In the genomic region with DNA sequence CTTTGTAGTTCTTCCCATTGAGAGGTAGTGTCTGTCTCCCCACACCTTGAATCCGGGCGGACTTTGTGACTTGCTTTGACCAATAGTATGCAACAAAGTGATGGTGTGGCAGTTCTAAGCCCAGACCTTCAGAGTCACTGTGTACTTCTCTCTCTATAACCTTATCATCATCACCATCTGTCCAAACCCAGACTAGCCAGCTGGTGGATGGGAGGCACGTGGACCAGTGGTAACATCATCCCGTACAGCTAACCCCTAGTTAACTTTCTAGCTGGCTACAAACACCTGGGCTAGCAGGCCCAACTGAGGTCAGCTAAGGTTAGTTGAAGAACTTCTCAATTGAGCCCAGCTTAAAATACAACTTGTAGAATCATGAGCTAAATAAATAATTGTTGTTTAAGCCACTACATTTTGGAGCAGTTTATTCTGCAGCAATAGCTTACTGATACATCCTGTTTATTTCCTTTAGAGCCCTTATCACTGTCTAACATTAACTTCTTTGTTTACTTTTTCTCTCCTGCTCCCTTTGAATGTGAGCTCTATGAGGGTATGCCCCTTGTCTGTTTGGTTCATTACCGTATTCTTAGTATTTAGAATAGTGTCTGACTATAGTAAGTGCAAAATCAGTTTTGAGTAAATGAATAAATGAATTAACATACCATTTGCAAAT, we compare ENCODE assay signal across 1 cellular context.
TF ChIP-seq lines count a peak whose summit lies in the region.

No MANE protein-coding gene starts in this region.

TF ChIP-seq in GM12878, 131 proteins besides CTCF, POLR2A, EP300 and RAD21:
- TF ChIP-seq, protein P1, sequence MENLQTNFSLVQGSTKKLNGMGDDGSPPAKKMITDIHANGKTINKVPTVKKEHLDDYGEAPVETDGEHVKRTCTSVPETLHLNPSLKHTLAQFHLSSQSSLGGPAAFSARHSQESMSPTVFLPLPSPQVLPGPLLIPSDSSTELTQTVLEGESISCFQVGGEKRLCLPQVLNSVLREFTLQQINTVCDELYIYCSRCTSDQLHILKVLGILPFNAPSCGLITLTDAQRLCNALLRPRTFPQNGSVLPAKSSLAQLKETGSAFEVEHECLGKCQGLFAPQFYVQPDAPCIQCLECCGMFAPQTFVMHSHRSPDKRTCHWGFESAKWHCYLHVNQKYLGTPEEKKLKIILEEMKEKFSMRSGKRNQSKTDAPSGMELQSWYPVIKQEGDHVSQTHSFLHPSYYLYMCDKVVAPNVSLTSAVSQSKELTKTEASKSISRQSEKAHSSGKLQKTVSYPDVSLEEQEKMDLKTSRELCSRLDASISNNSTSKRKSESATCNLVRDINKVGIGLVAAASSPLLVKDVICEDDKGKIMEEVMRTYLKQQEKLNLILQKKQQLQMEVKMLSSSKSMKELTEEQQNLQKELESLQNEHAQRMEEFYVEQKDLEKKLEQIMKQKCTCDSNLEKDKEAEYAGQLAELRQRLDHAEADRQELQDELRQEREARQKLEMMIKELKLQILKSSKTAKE (IDR thresholded peaks at IDR 0.05; ENCODE audit: low read depth, poor library complexity, severe bottlenecking) = no peak
- TF ChIP-seq WRNIP1 (IDR thresholded peaks at IDR 0.05; ENCODE audit: borderline replicate concordance, low read depth, low read length) = no peak
- TF ChIP-seq SMAD5 (IDR thresholded peaks at IDR 0.05; ENCODE audit: low read depth) = 0 out of 2 replicates have a peak, but pooled peaks have one; percentile 12
- TF ChIP-seq ZNF274 (IDR thresholded peaks at IDR 0.05; ENCODE audit: insufficient read depth, insufficient read length) = no peak
- no peak for TF ChIP-seq KLF5 (IDR thresholded peaks at IDR 0.05; ENCODE audit: partially characterized antibody)
